In the genomic region with DNA sequence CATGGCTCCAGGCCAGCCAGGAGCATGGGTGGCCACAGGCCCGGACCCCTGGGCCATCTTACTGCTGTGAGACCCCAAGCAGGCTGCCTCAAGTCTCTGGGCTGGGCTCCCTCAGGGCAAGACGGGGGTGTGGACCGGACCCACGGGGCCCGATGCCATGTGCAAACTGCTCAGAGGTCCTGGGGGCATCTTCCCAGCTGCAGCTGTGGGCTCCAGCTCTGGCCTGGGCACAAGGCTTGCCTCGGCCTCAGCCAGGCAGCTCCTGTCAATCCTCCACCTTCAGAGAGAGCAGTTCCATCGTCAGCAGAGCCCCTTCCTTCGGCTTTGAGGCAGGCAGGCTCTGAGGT, we compare ENCODE assay signal across 26 cellular contexts. TPM values are rescaled to one million over a fixed set of nuclear protein-coding genes. Genes with fewer than 3 reads are reported as not detected.
A peak's percentile ranks its signal among the peaks of the same experiment; 100 is the strongest.
DNase-seq lines count a peak whose midpoint lies in the region; ATAC-seq and TF ChIP-seq lines count a peak whose summit lies in the region.
"Had no signal": no experiment of that assay in that cellular context is flagged by ENCODE, and none has a peak within 500 bp of the region (broad histone marks: within the 10 kb centered on the region; RNA-seq: fewer than 3 reads in every experiment).

No MANE protein-coding gene starts in this region.

- H3K27ac Mint-ChIP-seq in activated CD8-positive, alpha-beta memory T cell treated with anti-CD3 and anti-CD28 coated beads, Interleukin-2, amount 10 ng/mL, durations not matched to agents 7 days and 5 days: peak overlapping the region; percentile 73
- peak overlapping the region; percentile 75 to 89 for H3K27ac Mint-ChIP-seq in T-cell
- H3K27ac Mint-ChIP-seq: mesothelial cell of epicardium had no signal

- TF ChIP-seq CTCF in spleen (IDR thresholded peaks at IDR 0.05 in 8 of 11, conservative IDR thresholded peaks at IDR 0.05 in 3 of 11) (no peak), adrenal gland (IDR thresholded peaks at IDR 0.05) (no peak)

- TF ChIP-seq POLR2A in spleen (IDR thresholded peaks at IDR 0.05): no peak
- TF ChIP-seq POLR2A in adrenal gland (IDR thresholded peaks at IDR 0.05): no peak

- peaks cover 3% of the 10 kb centered on the region for H3K27me3 Mint-ChIP-seq in activated CD8-positive, alpha-beta memory T cell treated with anti-CD3 and anti-CD28 coated beads, Interleukin-2, amount 10 ng/mL, durations not matched to agents 7 days and 5 days
- no peaks in the 10 kb centered on the region for H3K27me3 Mint-ChIP-seq in T-cell

- POLR2A ChIA-PET in T-cell (lab: Charles Lee): no interaction called here

- H3K9me3 ChIP-seq in spleen: no peaks in the 10 kb centered on the region
- no peaks in the 10 kb centered on the region for H3K9me3 ChIP-seq in adrenal gland (replicated peaks in 1 of 3)
- H3K9me3 ChIP-seq: body of pancreas, left lung, right lobe of liver had no signal

- H3K9me3 Mint-ChIP-seq in activated CD8-positive, alpha-beta memory T cell treated with anti-CD3 and anti-CD28 coated beads, Interleukin-2, amount 10 ng/mL, durations not matched to agents 7 days and 5 days (ENCODE audit: low read depth): no peaks in the 10 kb centered on the region
- H3K9me3 Mint-ChIP-seq in T-cell: no peaks in the 10 kb centered on the region

- H3K27ac ChIP-seq in spleen (peak overlapping the region in 1 of 8 donors; percentile 69), adrenal gland (no peak overlapping the region)
- H3K27ac ChIP-seq: body of pancreas, left lung, right lobe of liver, tibial nerve had no signal

- WGBS in spleen, 5 donors: 78 to 90% (median 84%) methylated on average over 3 to 8 of the region's 8 CpGs
- WGBS in adrenal gland, 4 donors: 45 to 74% (median 69%) methylated on average over 3 to 8 of the region's 8 CpGs

- no peak for DNase-seq in activated CD8-positive, alpha-beta memory T cell treated with anti-CD3 and anti-CD28 coated beads, Interleukin-2, amount 10 ng/mL, durations not matched to agents 7 days and 5 days
- no peak for DNase-seq in activated CD8-positive, alpha-beta memory T cell treated with anti-CD3 and anti-CD28 coated beads, Interleukin-2, amount 50 U/mL, for 48 hours
- no peak for DNase-seq in T-cell
- DNase-seq in islet precursor cell: peak; percentile 56
- peak; percentile 74 for DNase-seq in spleen
- DNase-seq in AG20443 (ENCODE audit: low spot score): no peak
- no peak for DNase-seq in adrenal gland
- no peak for DNase-seq in NCI-H82 treated with DMSO at 0.1 percent for 48 hours (lab: John Stamatoyannopoulos, UW; ENCODE audit: unreplicated experiment)
- DNase-seq: activated CD4-positive, alpha-beta T cell treated with anti-CD3 and anti-CD28 coated beads for 1 hour; BE2C; body of pancreas; Calu3; effector CD8-positive, alpha-beta T cell; erythroblast; foreskin fibroblast; GOT3; MM.1S; NCI-H1436; NCI-H510A; nephron progenitor cell had no signal

- H3K36me3 Mint-ChIP-seq in activated CD8-positive, alpha-beta memory T cell treated with anti-CD3 and anti-CD28 coated beads, Interleukin-2, amount 10 ng/mL, durations not matched to agents 7 days and 5 days: no peaks in the 10 kb centered on the region
- no peaks in the 10 kb centered on the region for H3K36me3 Mint-ChIP-seq in T-cell
- H3K36me3 Mint-ChIP-seq: mesothelial cell of epicardium had no signal

- CTCF ChIA-PET in activated CD8-positive, alpha-beta memory T cell treated with anti-CD3 and anti-CD28 coated beads, Interleukin-2, amount 10 ng/mL, durations not matched to agents 7 days and 5 days (lab: Charles Lee): interaction anchor here (1.0 to 8.3 kb wide), 3 partner anchors 11 to 57 kb away, joined by 3 to 103 read pairs (median 3); a partner anchor contains a TSS
- CTCF ChIA-PET in T-cell (lab: Charles Lee): interaction anchor here in 1 of 2 donors (1.4 kb wide), 1 partner anchor 12 kb away, joined by 3 read pairs; a partner anchor contains a TSS

- no peak for ATAC-seq in activated CD8-positive, alpha-beta memory T cell treated with anti-CD3 and anti-CD28 coated beads, Interleukin-2, amount 10 ng/mL, durations not matched to agents 7 days and 5 days
- ATAC-seq in T-cell (replicated peaks in 1 of 4): no peak
- ATAC-seq: body of pancreas, GM12878, K562, left lung had no signal

- H3K36me3 ChIP-seq in spleen (no peaks in the 10 kb centered on the region), adrenal gland (replicated peaks in 1 of 2) (no peaks in the 10 kb centered on the region)
- H3K36me3 ChIP-seq: BE2C, left lung, right lobe of liver, tibial nerve had no signal

- H3K4me3 ChIP-seq in spleen: no peak overlapping the region
- H3K4me3 ChIP-seq in adrenal gland: no peak overlapping the region
- H3K4me3 ChIP-seq: body of pancreas, GM12878, K562, left lung, right lobe of liver, tibial nerve had no signal

- no peak overlapping the region for H3K4me3 Mint-ChIP-seq in activated CD8-positive, alpha-beta memory T cell treated with anti-CD3 and anti-CD28 coated beads, Interleukin-2, amount 10 ng/mL, durations not matched to agents 7 days and 5 days
- H3K4me3 Mint-ChIP-seq in T-cell: peak overlapping the region in 1 of 3 donors; percentile 73
- H3K4me3 Mint-ChIP-seq: mesothelial cell of epicardium, nephron progenitor cell had no signal

- H3K4me1 Mint-ChIP-seq in activated CD8-positive, alpha-beta memory T cell treated with anti-CD3 and anti-CD28 coated beads, Interleukin-2, amount 10 ng/mL, durations not matched to agents 7 days and 5 days: peaks cover 25% of the 10 kb centered on the region
- peaks cover 25 to 33% (median 27%) of the 10 kb centered on the region in 3 donors for H3K4me1 Mint-ChIP-seq in T-cell

- peaks cover 0 to 6% (median 0%) of the 10 kb centered on the region in 7 donors for H3K27me3 ChIP-seq in spleen (replicated peaks in 1 of 7)
- peaks cover 10% of the 10 kb centered on the region for H3K27me3 ChIP-seq in adrenal gland
- H3K27me3 ChIP-seq: BE2C, body of pancreas, right lobe of liver had no signal

- H3K4me1 ChIP-seq in spleen (peaks cover 21 to 41% (median 30%) of the 10 kb centered on the region in 6 donors), adrenal gland (replicated peaks in 1 of 2) (no peaks in the 10 kb centered on the region)
- H3K4me1 ChIP-seq: right lobe of liver had no signal

- intact Hi-C loops in spleen (cut with DNase I; ENCODE audit: low total_unique reads) (no loop called here), adrenal gland (cut with DNase I) (no loop called here)

RNA-seq across cellular contexts. Expression of a gene that starts 12.4 kb away (rescaled TPM):
- total RNA-seq in activated CD8-positive, alpha-beta memory T cell treated with anti-CD3 and anti-CD28 coated beads, Interleukin-2, amount 10 ng/mL, durations not matched to agents 7 days and 5 days: 10 to 100 TPM; 47.4 to 49.4 TPM
- 10 to 100 TPM; 47.0 to 58.0 (median 49.7) TPM for total RNA-seq in T-cell
- total RNA-seq in spleen: 10 to 100 TPM; 17.5 to 33.7 (median 23.1) TPM
- polyA plus RNA-seq in spleen: 1 to 10 TPM; 5.0 to 9.0 (median 5.8) TPM
- total RNA-seq in adrenal gland: 10 to 100 TPM in 1 of 8 donors, 1 to 10 TPM in 6, under 1 TPM in 1; 0.48 to 11.7 (median 2.0) TPM
- 1 to 10 TPM in 1 of 3 donors, under 1 TPM in 2; 0.57 to 1.8 (median 0.91) TPM for polyA plus RNA-seq in adrenal gland

RNA-seq across cellular contexts. Expression of a gene that starts 56.7 kb away (rescaled TPM):
- 10 to 100 TPM; 70.8 to 77.8 TPM for total RNA-seq in activated CD8-positive, alpha-beta memory T cell treated with anti-CD3 and anti-CD28 coated beads, Interleukin-2, amount 10 ng/mL, durations not matched to agents 7 days and 5 days
- total RNA-seq in T-cell (10 to 100 TPM; 13.0 to 20.1 (median 15.8) TPM), spleen (10 to 100 TPM in 2 of 7 donors, 1 to 10 TPM in 5; 6.5 to 15.1 (median 8.7) TPM), adrenal gland (1 to 10 TPM in 7 of 8 donors, under 1 TPM in 1; 0.66 to 6.1 (median 3.9) TPM)
- polyA plus RNA-seq in spleen (10 to 100 TPM in 1 of 3 donors, 1 to 10 TPM in 2; 5.8 to 10.5 (median 8.5) TPM), adrenal gland (1 to 10 TPM; 1.9 to 6.8 (median 4.9) TPM)

Comparison
In these comparisons a context has a peak if more than half of its experiments do, and no peak if none do; other contexts are left out.
1. DNase-seq: peak in islet precursor cell (single experiment) and spleen (single experiment); none in activated CD8-positive, alpha-beta memory T cell treated with anti-CD3 and anti-CD28 coated beads, Interleukin-2, amount 10 ng/mL, durations not matched to agents 7 days and 5 days (single experiment), activated CD8-positive, alpha-beta memory T cell treated with anti-CD3 and anti-CD28 coated beads, Interleukin-2, amount 50 U/mL, for 48 hours (single experiment), T-cell (0 of 34), AG20443 (single experiment), adrenal gland (0 of 7) and NCI-H82 treated with DMSO at 0.1 percent for 48 hours (single experiment).